1 cellular context compared by ENCODE assay signal in the genomic region with DNA sequence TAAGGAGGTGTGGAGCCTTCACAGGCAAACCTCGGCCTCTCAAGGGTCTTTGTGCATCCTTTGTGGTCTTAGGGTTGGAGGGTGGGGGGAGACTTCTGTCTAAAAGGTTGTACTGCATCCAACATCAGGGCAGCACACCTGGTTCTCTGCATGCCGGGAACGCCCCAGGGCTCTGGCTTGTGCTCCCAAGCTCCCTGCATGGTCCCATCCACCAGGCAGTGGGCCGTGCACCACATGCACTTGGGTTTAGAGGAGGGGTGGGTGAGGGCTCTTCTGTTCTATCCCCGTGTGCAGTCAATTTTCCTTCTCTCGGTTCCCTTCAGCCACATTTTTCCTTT.
TF ChIP-seq lines count a peak whose summit lies in the region.

No MANE protein-coding gene starts in this region.

TF ChIP-seq in H1, 55 proteins besides CTCF, POLR2A, EP300 and RAD21 (continued from another document):
- TF ChIP-seq GABPA (IDR thresholded peaks at IDR 0.05; ENCODE audit: borderline replicate concordance, insufficient read depth, low read length) (no peak), SAP30 (IDR thresholded peaks at IDR 0.05; ENCODE audit: insufficient read depth, insufficient replicate concordance, low read length) (no peak), CEBPB (IDR thresholded peaks at IDR 0.05; ENCODE audit: low read depth, low read length) (no peak), GTF2F1 (IDR thresholded peaks at IDR 0.05; ENCODE audit: borderline replicate concordance, low read depth, low read length) (no peak), CBX8 (IDR thresholded peaks at IDR 0.05; ENCODE audit: borderline replicate concordance, low read depth, low read length) (no peak), SIN3A (conservative IDR thresholded peaks at IDR 0.05 in 1 of 2, IDR thresholded peaks at IDR 0.05 in 1 of 2; ENCODE audit: low read depth in 1 of 2, low read length in 2 of 2) (no peak), JUN (IDR thresholded peaks at IDR 0.05; ENCODE audit: low read depth, low read length) (no peak), EZH2 (IDR thresholded peaks at IDR 0.05; ENCODE audit: low read depth, low read length, severe bottlenecking) (no peak), PHF8 (conservative IDR thresholded peaks at IDR 0.05; ENCODE audit: low read depth, low read length) (no peak), POU5F1 (IDR thresholded peaks at IDR 0.05; ENCODE audit: low read depth, low read length) (no peak), CHD1 (IDR thresholded peaks at IDR 0.05; ENCODE audit: low read depth, low read length) (no peak), YY1 (IDR thresholded peaks at IDR 0.05; ENCODE audit: low read depth, low read length) (no peak)
- TF ChIP-seq, protein P1, sequence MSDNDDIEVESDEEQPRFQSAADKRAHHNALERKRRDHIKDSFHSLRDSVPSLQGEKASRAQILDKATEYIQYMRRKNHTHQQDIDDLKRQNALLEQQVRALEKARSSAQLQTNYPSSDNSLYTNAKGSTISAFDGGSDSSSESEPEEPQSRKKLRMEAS (IDR thresholded peaks at IDR 0.05) = no peak
